16 cellular contexts compared by ENCODE assay signal in genomic region chr3:130906374-130906995, GRCh38. TPM values are rescaled to one million over a fixed set of nuclear protein-coding genes. Genes with fewer than 3 reads are reported as not detected.
DNase-seq lines count a peak whose midpoint lies in the region; ATAC-seq and TF ChIP-seq lines count a peak whose summit lies in the region.
"Had no signal": no experiment of that assay in that cellular context is flagged by ENCODE, and none has a peak within 500 bp of the region (broad histone marks: within the 10 kb centered on the region; RNA-seq: fewer than 3 reads in every experiment).

No MANE protein-coding gene starts in this region.

- peaks cover 0 to 24% (median 11%) of the 10 kb centered on the region in 11 experiments; a peak in 11 of 22 replicates for H3K9me3 ChIP-seq in BLaER1 treated with 17β-estradiol and CSF1 and Interleukin-3, amounts not matched to agents 10 nM and 100 nM (replicated peaks in 1 of 11)
- H3K9me3 ChIP-seq: right atrium auricular region had no signal

- H3K4me2 ChIP-seq in BLaER1 treated with 17β-estradiol and CSF1 and Interleukin-3, amounts not matched to agents 10 nM and 100 nM = peak overlapping the region in 4 of 11 experiments; percentile 27 to 67 (median 66); a peak in 6 of 22 replicates

- DNase-seq in HFFc6 (peak; percentile 54), fibroblast of the aortic adventitia (ENCODE audit: low read depth) (peak; percentile 59), medulla oblongata (ENCODE audit: extremely low spot score) (no peak)
- DNase-seq: activated gamma-delta T cell treated with Interleukin-2 at 50 U/mL for 16 hours, immature natural killer cell, NCI-H1694 treated with DMSO at 0.1 percent for 48 hours, NCI-H774 had no signal

- H4K20me1 ChIP-seq in BLaER1 treated with 17β-estradiol and CSF1 and Interleukin-3, amounts not matched to agents 10 nM and 100 nM = peaks cover 0 to 52% (median 10%) of the 10 kb centered on the region in 11 experiments; a peak in 13 of 22 replicates

- no peak overlapping the region for H3K4me3 ChIP-seq in BLaER1 treated with 17β-estradiol and CSF1 and Interleukin-3, amounts not matched to agents 10 nM and 100 nM
- H3K4me3 ChIP-seq in fibroblast of the aortic adventitia (ENCODE audit: low read depth, low read length) = no peak overlapping the region
- H3K4me3 ChIP-seq: BLaER1, right atrium auricular region had no signal

- TF ChIP-seq CTCF in HFFc6 (IDR thresholded peaks at IDR 0.05) (no peak), VCaP (conservative IDR thresholded peaks at IDR 0.05) (no peak), fibroblast of the aortic adventitia (IDR thresholded peaks at IDR 0.05; ENCODE audit: insufficient read depth, low read length) (no peak)

- H3K27ac Mint-ChIP-seq in HFFc6 = peak overlapping the region; percentile 82

- peaks cover 66% of the 10 kb centered on the region for H3K4me1 Mint-ChIP-seq in HFFc6 (ENCODE audit: low read depth)

- no peak for ATAC-seq in HG03442 (IDR thresholded peaks at IDR 0.05; ENCODE audit: unreplicated experiment)
- no peak for ATAC-seq in GM19467 (IDR thresholded peaks at IDR 0.05; ENCODE audit: unreplicated experiment)
- ATAC-seq in GM21526 (IDR thresholded peaks at IDR 0.05; ENCODE audit: low FRiP score, unreplicated experiment) = no peak
- ATAC-seq: activated CD4-positive, CD25-positive, alpha-beta regulatory T cell treated with anti-CD3 and anti-CD28 coated beads, Interleukin-2, amount 50 U/mL, for 24 hours; HCT116 had no signal

- H3K9ac ChIP-seq in BLaER1 treated with 17β-estradiol and CSF1 and Interleukin-3, amounts not matched to agents 10 nM and 100 nM = no peak overlapping the region
- H3K9ac ChIP-seq: BLaER1 had no signal

- H3K36me3 Mint-ChIP-seq in HFFc6 (ENCODE audit: low read depth) = peaks cover 3% of the 10 kb centered on the region; the same call in 1 of the 2 replicates
- H3K36me3 Mint-ChIP-seq: immature natural killer cell had no signal

- 0 out of 2 replicates have a peak, but pooled peaks cover 2% of the 10 kb centered on the region for H3K9me3 Mint-ChIP-seq in HFFc6
- H3K9me3 Mint-ChIP-seq: immature natural killer cell had no signal

- H3K27me3 Mint-ChIP-seq in HFFc6 (ENCODE audit: insufficient read depth) = no peaks in the 10 kb centered on the region

- no peaks in the 10 kb centered on the region for H3K27me3 ChIP-seq in BLaER1 treated with 17β-estradiol and CSF1 and Interleukin-3, amounts not matched to agents 10 nM and 100 nM
- H3K27me3 ChIP-seq: BLaER1, right atrium auricular region had no signal

- H3K4me1 ChIP-seq in BLaER1 treated with 17β-estradiol and CSF1 and Interleukin-3, amounts not matched to agents 10 nM and 100 nM = peaks cover 21 to 33% (median 28%) of the 10 kb centered on the region in 10 experiments

- peak overlapping the region in 6 of 11 experiments; percentile 66 to 79 (median 74); a peak in 12 of 22 replicates for H3K27ac ChIP-seq in BLaER1 treated with 17β-estradiol and CSF1 and Interleukin-3, amounts not matched to agents 10 nM and 100 nM
- peak overlapping the region; percentile 76 for H3K27ac ChIP-seq in VCaP
- H3K27ac ChIP-seq: BLaER1, right atrium auricular region had no signal

- peaks cover 0 to 26% (median 7%) of the 10 kb centered on the region in 11 experiments; a peak in 7 of 22 replicates for H3K36me3 ChIP-seq in BLaER1 treated with 17β-estradiol and CSF1 and Interleukin-3, amounts not matched to agents 10 nM and 100 nM
- H3K36me3 ChIP-seq: right atrium auricular region had no signal

- peak overlapping the region; percentile 41 for H3K4me3 Mint-ChIP-seq in HFFc6

RNA-seq across cellular contexts. Expression of gene ATP2C1, which starts 12.6 kb away (rescaled TPM):
- total RNA-seq in HFFc6 (2021; fragmentation: NEBNext Ultra II Directional; extraction: Animal tissue kit (Norgen Biotek cat#: 25700)) = 100 to 1,000 TPM; 101 to 124 (median 112) TPM
- total RNA-seq in fibroblast of the aortic adventitia (ENCODE audit: low replicate concordance) = 73.2 and 106 TPM in 2 replicates
